ENCODE assay signal across 34 cellular contexts in the genomic region with DNA sequence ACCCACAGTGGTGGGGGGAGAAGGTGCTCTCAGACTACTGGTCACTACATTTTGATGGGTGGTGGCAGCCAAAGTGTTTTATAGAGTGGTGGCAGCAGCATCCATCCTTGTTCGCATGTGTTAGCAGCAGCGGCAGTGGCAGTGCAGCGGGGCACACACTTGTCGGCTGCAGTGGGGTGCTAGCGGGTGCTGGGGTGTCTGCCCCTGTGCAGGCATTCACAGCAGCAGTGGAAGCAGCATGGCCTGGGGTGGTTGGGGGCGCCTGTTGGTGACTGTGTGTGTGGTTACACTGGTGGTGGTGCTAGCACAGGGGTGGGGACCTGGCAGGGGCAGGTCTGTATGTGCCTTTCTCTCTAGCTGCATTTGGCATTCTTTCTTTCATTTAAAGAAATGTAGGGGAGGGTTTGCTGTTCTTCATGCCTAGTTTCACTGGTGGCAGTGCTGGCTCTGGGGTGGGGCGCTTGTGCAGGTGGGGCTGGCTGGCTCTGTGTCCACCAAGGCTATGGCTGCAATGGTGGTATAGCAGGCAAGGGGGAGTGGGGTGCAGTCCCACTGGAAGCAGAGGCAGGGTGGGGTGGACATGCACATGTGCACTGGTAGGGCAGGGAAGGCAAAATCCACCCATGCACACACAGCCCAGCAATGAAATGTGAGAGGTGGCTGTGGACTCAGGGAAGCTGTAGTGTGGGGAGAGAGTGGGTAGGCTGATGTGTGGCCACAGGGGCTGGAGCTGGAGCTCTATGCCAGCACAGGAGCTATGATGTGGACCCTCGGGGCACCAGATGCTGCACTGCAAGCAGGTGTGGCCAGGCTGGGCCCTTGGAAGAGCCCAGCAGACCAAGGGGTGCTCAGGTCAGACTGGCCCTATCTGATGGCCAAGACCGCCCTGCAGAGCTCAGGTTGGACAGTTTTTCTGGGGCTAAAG.
"Had no signal": no experiment of that assay in that cellular context is flagged by ENCODE, and none has a peak within 500 bp of the region (broad histone marks: within the 10 kb centered on the region; RNA-seq: fewer than 3 reads in every experiment).

No MANE protein-coding gene starts in this region.

- ATAC-seq: activated naive CD4-positive, alpha-beta T cell treated with anti-CD3 and anti-CD28 coated beads, Interleukin-2, amount 50 U/mL, for 72 hours; activated T-cell treated with anti-CD3 and anti-CD28 coated beads, Interleukin-2, amount 50 U/mL, for 4 hours; K562; PC-3 had no signal

- H3K27me3 ChIP-seq: Peyer's patch had no signal

- H3K4me1 ChIP-seq: adrenal gland, Peyer's patch had no signal

- H3K4me3 ChIP-seq: adrenal gland, K562, MG63, Peyer's patch had no signal

- H3K27ac Mint-ChIP-seq: activated B cell treated with CpG ODN at 0.5 μM for 24 hours; activated CD4-positive, alpha-beta memory T cell treated with anti-CD3 and anti-CD28 coated beads for 36 hours; activated naive CD4-positive, alpha-beta T cell treated with anti-CD3 and anti-CD28 coated beads for 36 hours; activated naive CD4-positive, alpha-beta T cell treated with anti-CD3 and anti-CD28 coated beads, Interleukin-2, amount 50 U/mL, for 72 hours; activated T-helper 1 cell treated with anti-CD3 and anti-CD28 coated beads, Interleukin-12 subunit alpha, Interleukin-12 subunit beta, Interleukin-2, Interleukin-4 antibody, amounts not matched to agents 30 ng/mL and 10 ng/mL and 1 ng/mL, durations not matched to agents 14 hours and 24 hours and 36 hours; brain had no signal

- H3K4me3 Mint-ChIP-seq: activated B cell treated with CpG ODN at 0.5 μM for 24 hours; activated CD4-positive, alpha-beta memory T cell treated with anti-CD3 and anti-CD28 coated beads for 36 hours; activated naive CD4-positive, alpha-beta T cell treated with anti-CD3 and anti-CD28 coated beads for 36 hours; activated T-cell treated with anti-CD3 and anti-CD28 coated beads, Interleukin-2, amount 50 U/mL, for 4 hours; activated T-helper 1 cell treated with anti-CD3 and anti-CD28 coated beads, Interleukin-12 subunit alpha, Interleukin-12 subunit beta, Interleukin-2, Interleukin-4 antibody, amounts not matched to agents 30 ng/mL and 10 ng/mL and 1 ng/mL, durations not matched to agents 14 hours and 24 hours and 36 hours; brain had no signal

- H3K9me3 Mint-ChIP-seq: activated B cell treated with CpG ODN at 0.5 μM for 24 hours; activated CD4-positive, alpha-beta memory T cell treated with anti-CD3 and anti-CD28 coated beads for 36 hours; activated naive CD4-positive, alpha-beta T cell treated with anti-CD3 and anti-CD28 coated beads for 36 hours; activated naive CD4-positive, alpha-beta T cell treated with anti-CD3 and anti-CD28 coated beads, Interleukin-2, amount 50 U/mL, for 72 hours; activated T-cell treated with anti-CD3 and anti-CD28 coated beads, Interleukin-2, amount 50 U/mL, for 4 hours; activated T-helper 1 cell treated with anti-CD3 and anti-CD28 coated beads, Interleukin-12 subunit alpha, Interleukin-12 subunit beta, Interleukin-2, Interleukin-4 antibody, amounts not matched to agents 30 ng/mL and 10 ng/mL and 1 ng/mL, durations not matched to agents 14 hours and 24 hours and 36 hours had no signal

- H3K9me3 ChIP-seq: adrenal gland, MG63, Peyer's patch had no signal

- H3K36me3 ChIP-seq: adrenal gland, MG63, Peyer's patch had no signal

- H3K27ac ChIP-seq: adrenal gland, Peyer's patch, VCaP had no signal

- DNase-seq: activated B cell treated with CpG ODN at 0.5 μM for 24 hours; activated CD4-positive, alpha-beta memory T cell treated with anti-CD3 and anti-CD28 coated beads for 36 hours; activated CD4-positive, alpha-beta T cell treated with anti-CD3 and anti-CD28 coated beads for 4 hours; activated CD4-positive, alpha-beta T cell treated with anti-CD3 and anti-CD28 coated beads, Interleukin-2, amount 50 U/mL, for 1 hour; activated CD4-positive, CD25-positive, alpha-beta regulatory T cell treated with anti-CD3 and anti-CD28 coated beads, Interleukin-2, amount 50 U/mL, for 72 hours; activated CD8-positive, alpha-beta memory T cell treated with anti-CD3 and anti-CD28 coated beads, Interleukin-2, amount 50 U/mL, for 4 hours; activated gamma-delta T cell treated with Interleukin-2 at 50 U/mL for 16 hours; activated naive CD4-positive, alpha-beta T cell treated with anti-CD3 and anti-CD28 coated beads for 36 hours; activated T-cell treated with anti-CD3 and anti-CD28 coated beads for 4 hours; activated T-cell treated with anti-CD3 and anti-CD28 coated beads, Interleukin-2, amount 50 U/mL, for 4 hours; adrenal gland; MG63; NCI-H1048; NCI-H1105 treated with DMSO at 0.1 percent for 48 hours; NCI-H1436; NCI-H1694; NCI-H1930; NCI-H345; NCI-H510A; NCI-H526; NCI-H748 treated with DMSO at 0.1 percent for 48 hours; NK-92 treated with Interleukin-12 subunit alpha and Interleukin-12 subunit beta, amount 100 ng/mL, for 24 hours; PC-3; Peyer's patch; RPMI8226; SW 1271; T-helper 1 cell; T-helper 2 cell; T-helper 9 cell had no signal

- H3K4me1 Mint-ChIP-seq: activated B cell treated with CpG ODN at 0.5 μM for 24 hours, brain had no signal
